Comparison of ENCODE assay signal across 19 cellular contexts in genomic region chr17:9976283-9977009, GRCh38.
"Had no signal": no experiment of that assay in that cellular context is flagged by ENCODE, and none has a peak within 500 bp of the region (broad histone marks: within the 10 kb centered on the region; RNA-seq: fewer than 3 reads in every experiment).

No MANE protein-coding gene starts in this region.

- H3K4me1 ChIP-seq: psoas muscle had no signal

- H3K9me3 Mint-ChIP-seq: activated naive CD4-positive, alpha-beta T cell treated with anti-CD3 and anti-CD28 coated beads, Interleukin-2, amount 50 U/mL, for 24 hours; activated T-cell treated with anti-CD3 and anti-CD28 coated beads, Interleukin-2, amount 50 U/mL, for 72 hours; stimulated activated effector memory CD8-positive, alpha-beta T cell treated with anti-CD3 and anti-CD28 coated beads, Interleukin-12 subunit alpha, Interleukin-12 subunit beta, amount 100 ng/mL, for 72 hours had no signal

- H3K27ac Mint-ChIP-seq: activated naive CD4-positive, alpha-beta T cell treated with anti-CD3 and anti-CD28 coated beads, Interleukin-2, amount 50 U/mL, for 24 hours; activated T-cell treated with anti-CD3 and anti-CD28 coated beads, Interleukin-2, amount 50 U/mL, for 72 hours; stimulated activated effector memory CD8-positive, alpha-beta T cell treated with anti-CD3 and anti-CD28 coated beads, Interleukin-12 subunit alpha, Interleukin-12 subunit beta, amount 100 ng/mL, for 72 hours; T-helper 17 cell had no signal

- H3K36me3 ChIP-seq: adrenal gland, gastrocnemius medialis, stomach, upper lobe of left lung, WERI-Rb-1 had no signal

- H3K36me3 Mint-ChIP-seq: activated naive CD4-positive, alpha-beta T cell treated with anti-CD3 and anti-CD28 coated beads, Interleukin-2, amount 50 U/mL, for 24 hours; stimulated activated effector memory CD8-positive, alpha-beta T cell treated with anti-CD3 and anti-CD28 coated beads, Interleukin-12 subunit alpha, Interleukin-12 subunit beta, amount 100 ng/mL, for 72 hours had no signal

- H3K27ac ChIP-seq: adrenal gland, gastrocnemius medialis, heart left ventricle, psoas muscle, stomach, WERI-Rb-1 had no signal

- ATAC-seq: gastrocnemius medialis, heart left ventricle, psoas muscle, right cardiac atrium, T-helper 17 cell had no signal

- DNase-seq: activated CD4-positive, alpha-beta T cell treated with anti-CD3 and anti-CD28 coated beads for 1 hour; activated CD4-positive, alpha-beta T cell treated with anti-CD3 and anti-CD28 coated beads, Interleukin-2, amount 50 U/mL, for 4 hours; activated gamma-delta T cell; activated T-cell treated with anti-CD3 and anti-CD28 coated beads, Interleukin-2, amount 50 U/mL, for 72 hours; adrenal gland; gastrocnemius medialis; heart left ventricle; left lung; midbrain; psoas muscle; right cardiac atrium; small intestine; stimulated activated CD4-positive, alpha-beta T cell treated with anti-CD3 and anti-CD28 coated beads, Interleukin-4, amount 100 ng/mL, for 24 hours; stomach; T-helper 17 cell; upper lobe of left lung; WERI-Rb-1 had no signal

- H3K4me3 ChIP-seq: adrenal gland, gastrocnemius medialis, heart left ventricle, left lung, psoas muscle, stomach, upper lobe of left lung had no signal

- H3K9me3 ChIP-seq: adrenal gland, gastrocnemius medialis, heart left ventricle, left lung, psoas muscle, stomach, upper lobe of left lung had no signal

- H3K4me3 Mint-ChIP-seq: activated naive CD4-positive, alpha-beta T cell treated with anti-CD3 and anti-CD28 coated beads, Interleukin-2, amount 50 U/mL, for 24 hours; activated T-cell treated with anti-CD3 and anti-CD28 coated beads, Interleukin-2, amount 50 U/mL, for 72 hours; stimulated activated effector memory CD8-positive, alpha-beta T cell treated with anti-CD3 and anti-CD28 coated beads, Interleukin-12 subunit alpha, Interleukin-12 subunit beta, amount 100 ng/mL, for 72 hours; T-helper 17 cell had no signal

- H3K4me1 Mint-ChIP-seq: activated naive CD4-positive, alpha-beta T cell treated with anti-CD3 and anti-CD28 coated beads, Interleukin-2, amount 50 U/mL, for 24 hours; T-helper 17 cell had no signal

- H3K27me3 Mint-ChIP-seq: activated naive CD4-positive, alpha-beta T cell treated with anti-CD3 and anti-CD28 coated beads, Interleukin-2, amount 50 U/mL, for 24 hours had no signal

- H3K27me3 ChIP-seq: adrenal gland, heart left ventricle, left lung, stomach, upper lobe of left lung had no signal
